In genomic region chr2:160910681-160911080, GRCh38 we compare ENCODE assay signal across 11 cellular contexts.
A peak's percentile ranks its signal among the peaks of the same experiment; 100 is the strongest.
DNase-seq lines count a peak whose midpoint lies in the region; ATAC-seq, FAIRE-seq and TF ChIP-seq lines count a peak whose summit lies in the region.
"Had no signal": no experiment of that assay in that cellular context is flagged by ENCODE, and none has a peak within 500 bp of the region (broad histone marks: within the 10 kb centered on the region; RNA-seq: fewer than 3 reads in every experiment).

No MANE protein-coding gene starts in this region.

- dilution Hi-C loops in endothelial cell of umbilical vein (cut with MboI; ENCODE audit: extremely low pct_ligation_motif_present, low sequenced_read_pairs): no loop called here

- H3K4me3 ChIP-seq in endothelial cell of umbilical vein (replicated peaks in 1 of 3; ENCODE audit: insufficient read depth in 1 of 3, low read depth in 1 of 3, low read length in 3 of 3) (no peak overlapping the region), aorta (ENCODE audit: low read length in 2 of 2) (no peak overlapping the region)
- H3K4me3 ChIP-seq: body of pancreas had no signal

- peaks cover 2% of the 10 kb centered on the region for H3K9me1 ChIP-seq in endothelial cell of umbilical vein (replicated peaks; ENCODE audit: control insufficient read depth, extremely low read depth, insufficient read depth, low read length)

- POLR2A ChIA-PET in endothelial cell of umbilical vein (lab: Charles Lee): no interaction called here

- peak overlapping the region; percentile 42 for H3K4me2 ChIP-seq in endothelial cell of umbilical vein (ENCODE audit: insufficient read depth, low read length)

- peak overlapping the region; percentile 25 for H3K27ac Mint-ChIP-seq in mesothelial cell of epicardium

- H3K27ac ChIP-seq in endothelial cell of umbilical vein (ENCODE audit: insufficient read depth, low read depth, low read length) (no peak overlapping the region), aorta (ENCODE audit: low read depth in 1 of 2, low read length in 2 of 2) (no peak overlapping the region)
- H3K27ac ChIP-seq: body of pancreas had no signal

- no peak overlapping the region for H3K4me3 Mint-ChIP-seq in mesothelial cell of epicardium

- H3K36me3 ChIP-seq in endothelial cell of umbilical vein (ENCODE audit: control insufficient read depth in 2 of 2, extremely low read depth in 1 of 2, insufficient read depth in 2 of 2, low read length in 2 of 2) (no peaks in the 10 kb centered on the region), aorta (ENCODE audit: control insufficient read depth in 1 of 2, insufficient read depth in 2 of 2, low read length in 1 of 2) (no peaks in the 10 kb centered on the region)

- H4K20me1 ChIP-seq in endothelial cell of umbilical vein (replicated peaks; ENCODE audit: control insufficient read depth, extremely low read depth, insufficient read depth, low read length): no peaks in the 10 kb centered on the region

- intact Hi-C loops in Right ventricle myocardium superior (cut with DNase I) (no loop called here), cardiac septum (cut with DNase I) (no loop called here), endothelial cell of umbilical vein (cut with micrococcal nuclease) (loop anchor here (10.0 kb wide), 2 partner anchors 326 to 636 kb away; no protein-coding TSS in a partner anchor), aorta (cut with DNase I) (no loop called here), posterior vena cava (cut with DNase I) (no loop called here)

- no peaks in the 10 kb centered on the region for H3K36me3 Mint-ChIP-seq in mesothelial cell of epicardium

- H3K9me3 Mint-ChIP-seq in mesothelial cell of epicardium: peaks cover 6% of the 10 kb centered on the region

- H3K27me3 Mint-ChIP-seq in mesothelial cell of epicardium (ENCODE audit: low read depth): no peaks in the 10 kb centered on the region

- H3K27me3 ChIP-seq in endothelial cell of umbilical vein (ENCODE audit: control insufficient read depth in 2 of 2, insufficient read depth in 2 of 2, low read length in 2 of 2) (no peaks in the 10 kb centered on the region), aorta (ENCODE audit: control insufficient read depth in 1 of 2, insufficient read depth in 2 of 2, low read length in 1 of 2) (no peaks in the 10 kb centered on the region)
- H3K27me3 ChIP-seq: body of pancreas had no signal

- peak; percentile 87 for ATAC-seq in Right ventricle myocardium superior (ENCODE audit: poor library complexity)
- ATAC-seq in aorta (ENCODE audit: low FRiP score): peak; percentile 81
- no peak for ATAC-seq in left lobe of liver
- ATAC-seq: body of pancreas had no signal

- TF ChIP-seq POLR2A in endothelial cell of umbilical vein (IDR thresholded peaks at IDR 0.05; ENCODE audit: low read depth, low read length): no peak

- WGBS in aorta, 2 donors: 6 to 7% methylated on average over 2 of the region's 2 CpGs

- TF ChIP-seq CTCF in endothelial cell of umbilical vein (IDR thresholded peaks at IDR 0.05; ENCODE audit: extremely low read depth in 1 of 2, insufficient read depth in 1 of 2, low read depth in 1 of 2, low read length in 2 of 2) (no peak), mesothelial cell of epicardium (IDR thresholded peaks at IDR 0.05; ENCODE audit: unreplicated experiment) (no peak)

- H3K9me3 ChIP-seq in endothelial cell of umbilical vein (replicated peaks; ENCODE audit: control insufficient read depth, insufficient read depth, low read length) (no peaks in the 10 kb centered on the region), aorta (ENCODE audit: control insufficient read depth, low read length) (no peaks in the 10 kb centered on the region)
- H3K9me3 ChIP-seq: body of pancreas had no signal

- no peak overlapping the region for H3K9ac ChIP-seq in endothelial cell of umbilical vein (replicated peaks; ENCODE audit: extremely low read depth, insufficient read depth, low read length)

- no peak overlapping the region for H2AFZ ChIP-seq in endothelial cell of umbilical vein (ENCODE audit: low read depth, low read length)

- peaks cover 49% of the 10 kb centered on the region for H3K4me1 Mint-ChIP-seq in mesothelial cell of epicardium

- CTCF ChIA-PET in endothelial cell of umbilical vein (lab: Charles Lee): interaction anchor here (1.4 to 2.2 kb wide), 2 partner anchors 8 to 59 kb away, joined by 5 to 9 read pairs; no protein-coding TSS in a partner anchor

- BruUV-seq in endothelial cell of umbilical vein (replicated peaks; lab: Mats Ljungman, UMichigan): no TSS peak

- no peaks in the 10 kb centered on the region for H3K79me2 ChIP-seq in endothelial cell of umbilical vein (ENCODE audit: control insufficient read depth, insufficient read depth, low read length)

- H3K4me1 ChIP-seq in endothelial cell of umbilical vein (ENCODE audit: control insufficient read depth, extremely low read depth, insufficient read depth, low read length) (peaks cover 13% of the 10 kb centered on the region), aorta (ENCODE audit: control insufficient read depth in 1 of 2, insufficient read depth in 2 of 2, low read length in 2 of 2) (peaks cover 5 to 7% of the 10 kb centered on the region in 2 donors)
- H3K4me1 ChIP-seq: body of pancreas had no signal

- FAIRE-seq in endothelial cell of umbilical vein (lab: Jason Lieb, UNC): no peak

- DNase-seq in Right ventricle myocardium superior: no peak
- DNase-seq in cardiac septum (ENCODE audit: low spot score): no peak
- DNase-seq in endothelial cell of umbilical vein (ENCODE audit: low read depth, low spot score): peak; percentile 48
- DNase-seq in mesothelial cell of epicardium (ENCODE audit: low spot score in 2 of 2, unreplicated experiment in 2 of 2): no peak
- no peak for DNase-seq in aorta
- no peak for DNase-seq in posterior vena cava (ENCODE audit: low spot score)
- no peak for DNase-seq in left lobe of liver (ENCODE audit: low spot score)
- no peak for DNase-seq in CD1c-positive myeloid dendritic cell (ENCODE audit: extremely low spot score)
- DNase-seq: AML-193, body of pancreas, NCI-H2029 treated with DMSO at 0.1 percent for 48 hours had no signal

TF ChIP-seq in endothelial cell of umbilical vein, 7 proteins besides CTCF, POLR2A, EP300 and RAD21:
- TF ChIP-seq FOS (IDR thresholded peaks at IDR 0.05; ENCODE audit: borderline replicate concordance, insufficient read depth, low read length): no peak
- no peak for TF ChIP-seq POLR2AphosphoS5 (IDR thresholded peaks at IDR 0.05; ENCODE audit: insufficient read depth, low read depth, low read length)
- no peak for TF ChIP-seq EZH2 (IDR thresholded peaks at IDR 0.05; ENCODE audit: borderline replicate concordance, low read depth, low read length, severe bottlenecking)
- no peak for TF ChIP-seq GATA2 (IDR thresholded peaks at IDR 0.05; ENCODE audit: insufficient read depth, insufficient read length, low read depth, low read length)
- no peak for TF ChIP-seq MYC (IDR thresholded peaks at IDR 0.05; ENCODE audit: low read depth, low read length)
- TF ChIP-seq JUN (IDR thresholded peaks at IDR 0.05; ENCODE audit: borderline replicate concordance, insufficient read depth, insufficient read length, low read depth): no peak
- no peak for TF ChIP-seq MAX (IDR thresholded peaks at IDR 0.05; ENCODE audit: insufficient read depth, insufficient read length)
